13 cellular contexts compared by ENCODE assay signal in genomic region chr18:58484989-58485962, GRCh38.
A peak's percentile ranks its signal among the peaks of the same experiment; 100 is the strongest.
DNase-seq lines count a peak whose midpoint lies in the region; ATAC-seq, FAIRE-seq and TF ChIP-seq lines count a peak whose summit lies in the region.
"Had no signal": no experiment of that assay in that cellular context is flagged by ENCODE, and none has a peak within 500 bp of the region (broad histone marks: within the 10 kb centered on the region; RNA-seq: fewer than 3 reads in every experiment).

No MANE protein-coding gene starts in this region.

- H3K9me3 ChIP-seq in mesodermal cell (ENCODE audit: control insufficient read depth, low read length) (no peaks in the 10 kb centered on the region), spleen (no peaks in the 10 kb centered on the region)

- H3K4me1 ChIP-seq in mesodermal cell (ENCODE audit: control insufficient read depth, insufficient read depth, low read length, poor library complexity, severe bottlenecking) (peaks cover 9% of the 10 kb centered on the region), spleen (peaks cover 0 to 11% (median 8%) of the 10 kb centered on the region in 6 donors)

- peak; percentile 7 for TF ChIP-seq CTCF in D721Med (IDR thresholded peaks at IDR 0.05; ENCODE audit: insufficient read depth, missing control alignments)
- TF ChIP-seq CTCF in spleen (IDR thresholded peaks at IDR 0.05 in 8 of 11, conservative IDR thresholded peaks at IDR 0.05 in 3 of 11) = no peak

- ATAC-seq in HG03175 (IDR thresholded peaks at IDR 0.05; ENCODE audit: unreplicated experiment) = no peak
- ATAC-seq in GM21619 (IDR thresholded peaks at IDR 0.05; ENCODE audit: unreplicated experiment) = no peak

- H3K4me3 ChIP-seq in mesodermal cell (ENCODE audit: extremely low read depth, insufficient read depth, low read length, poor library complexity, severe bottlenecking) = no peak overlapping the region
- no peak overlapping the region for H3K4me3 ChIP-seq in spleen
- H3K4me3 ChIP-seq: GM23248 had no signal

- WGBS in mesodermal cell (ENCODE audit: insufficient coverage in 2 of 2), 2 experiments = 38 to 41% methylated on average over 13 to 19 of the region's 19 CpGs
- WGBS in spleen, 5 donors = 30 to 38% (median 34%) methylated on average over 18 to 19 of the region's 19 CpGs

- no peak for TF ChIP-seq POLR2A in spleen (IDR thresholded peaks at IDR 0.05)

- peak; percentile 93 for FAIRE-seq in D721Med (lab: Jason Lieb, UNC)

- DNase-seq in D721Med (ENCODE audit: insufficient read length, low spot score) (no peak), NCI-H2107 (lab: John Stamatoyannopoulos, UW) (peak; percentile 43), dermis microvascular lymphatic vessel endothelial cell (ENCODE audit: low read depth in 2 of 2) (peak; percentile 12 to 18), spleen (no peak), Ammon's horn (ENCODE audit: low spot score) (no peak)
- DNase-seq: aorta, GM23248, IMR-90 had no signal

- H3K36me3 ChIP-seq in mesodermal cell (ENCODE audit: control insufficient read depth, insufficient read depth, low read length) (peaks cover 17% of the 10 kb centered on the region), spleen (no peaks in the 10 kb centered on the region)

- intact Hi-C loops in spleen (cut with DNase I; ENCODE audit: low total_unique reads) = no loop called here

- peaks cover 0 to 66% (median 15%) of the 10 kb centered on the region in 7 donors for H3K27me3 ChIP-seq in spleen (replicated peaks in 1 of 7)

- peak overlapping the region; percentile 23 for H3K27ac ChIP-seq in mesodermal cell (ENCODE audit: low read depth, low read length, severe bottlenecking)
- no peak overlapping the region for H3K27ac ChIP-seq in spleen
- H3K27ac ChIP-seq: C4-2B, GM23248, VCaP had no signal

Comparison
In these comparisons a context has a peak if more than half of its experiments do, and no peak if none do; other contexts are left out.
1. DNase-seq: peak in NCI-H2107 (single experiment) and dermis microvascular lymphatic vessel endothelial cell (2 of 2); none in D721Med (single experiment), spleen (single experiment) and Ammon's horn (single experiment).